In the genomic region with DNA sequence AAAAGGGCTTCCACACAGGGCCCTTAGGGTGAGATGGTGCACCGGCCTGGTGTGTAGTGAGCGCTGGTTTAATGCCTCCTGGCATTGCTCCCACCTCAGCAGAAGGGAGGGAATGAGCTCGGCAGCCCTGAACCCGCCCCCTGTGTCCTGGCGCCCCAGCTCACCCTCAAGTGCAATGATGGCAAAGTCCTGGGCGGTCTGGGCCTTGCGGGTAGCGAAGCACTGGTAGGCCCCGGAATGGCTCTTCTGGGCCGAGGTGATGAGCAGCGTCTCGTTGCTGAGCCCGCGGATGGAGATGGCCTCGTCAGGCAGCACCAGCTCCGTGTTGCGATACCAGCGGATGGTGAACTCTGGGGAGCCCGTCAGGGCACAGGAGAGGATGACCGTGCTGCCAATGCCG, we compare ENCODE assay signal across 22 cellular contexts.
A peak's percentile ranks its signal among the peaks of the same experiment; 100 is the strongest.
DNase-seq lines count a peak whose midpoint lies in the region; ATAC-seq and TF ChIP-seq lines count a peak whose summit lies in the region.
"Had no signal": no experiment of that assay in that cellular context is flagged by ENCODE, and none has a peak within 500 bp of the region (broad histone marks: within the 10 kb centered on the region; RNA-seq: fewer than 3 reads in every experiment).

No MANE protein-coding gene starts in this region.

- H3K23ac ChIP-seq in neuronal stem cell (ENCODE audit: low read depth, low read length, poor library complexity), result no peak overlapping the region

- H3K4me3 Mint-ChIP-seq in stimulated activated effector memory CD8-positive, alpha-beta T cell treated with anti-CD3 and anti-CD28 coated beads, Interleukin-12 subunit alpha, Interleukin-12 subunit beta, amount 100 ng/mL, for 72 hours, result no peak overlapping the region
- H3K4me3 Mint-ChIP-seq: B cell; CD4-positive, alpha-beta T cell; CD8-positive, alpha-beta T cell had no signal

- H3K27me3 ChIP-seq in neuronal stem cell (ENCODE audit: control insufficient read depth in 3 of 3, insufficient read depth in 3 of 3, low read depth in 1 of 3, low read length in 3 of 3), result peaks cover 0 to 20% (median 4%) of the 10 kb centered on the region in 3 experiments
- H3K27me3 ChIP-seq: BLaER1 treated with 17β-estradiol and CSF1 and Interleukin-3, amounts not matched to agents 10 nM and 100 nM had no signal

- no peaks in the 10 kb centered on the region for H3K9me3 Mint-ChIP-seq in stimulated activated effector memory CD8-positive, alpha-beta T cell treated with anti-CD3 and anti-CD28 coated beads, Interleukin-12 subunit alpha, Interleukin-12 subunit beta, amount 100 ng/mL, for 72 hours
- H3K9me3 Mint-ChIP-seq: CD4-positive, alpha-beta T cell; CD8-positive, alpha-beta T cell had no signal

- no peak overlapping the region for H2BK120ac ChIP-seq in neuronal stem cell (ENCODE audit: low read depth, low read length)

- no peak for ATAC-seq in stimulated activated effector memory CD8-positive, alpha-beta T cell treated with anti-CD3 and anti-CD28 coated beads, Interleukin-12 subunit alpha, Interleukin-12 subunit beta, amount 100 ng/mL, for 72 hours
- ATAC-seq: CD8-positive, alpha-beta T cell had no signal

- H3K18ac ChIP-seq in neuronal stem cell (ENCODE audit: low read length), result peak overlapping the region; percentile 27

- H3K4me3 ChIP-seq in neuronal stem cell (ENCODE audit: low read length in 2 of 2), result no peak overlapping the region
- H3K4me3 ChIP-seq: A549; BLaER1 treated with 17β-estradiol and CSF1 and Interleukin-3, amounts not matched to agents 10 nM and 100 nM; GM12878 had no signal

- H3K9ac ChIP-seq in neuronal stem cell (ENCODE audit: low read depth, low read length, poor library complexity), result no peak overlapping the region
- H3K9ac ChIP-seq: BLaER1 treated with 17β-estradiol and CSF1 and Interleukin-3, amounts not matched to agents 10 nM and 100 nM had no signal

- peaks cover 0 to 6% of the 10 kb centered on the region in 2 donors for H3K4me1 ChIP-seq in neuronal stem cell (ENCODE audit: control insufficient read depth in 2 of 2, insufficient read depth in 1 of 2, low read depth in 1 of 2, low read length in 2 of 2)
- H3K4me1 ChIP-seq: A549 had no signal

- peak; percentile 27 for DNase-seq in DMS 273 (lab: John Stamatoyannopoulos, UW; ENCODE audit: unreplicated experiment)
- no peak for DNase-seq in DMS 273 treated with DMSO at 0.1 percent for 48 hours (lab: John Stamatoyannopoulos, UW)
- DNase-seq in neuronal stem cell (ENCODE audit: low spot score), result no peak
- DNase-seq in stimulated activated effector memory CD8-positive, alpha-beta T cell treated with anti-CD3 and anti-CD28 coated beads, Interleukin-12 subunit alpha, Interleukin-12 subunit beta, amount 100 ng/mL, for 72 hours (ENCODE audit: low spot score in 2 of 2), result no peak
- no peak for DNase-seq in NCI-H748 treated with DMSO at 0.1 percent for 48 hours (lab: John Stamatoyannopoulos, UW)
- no peak for DNase-seq in SW 1271 (lab: John Stamatoyannopoulos, UW)
- DNase-seq: AML-193; Caco-2; Calu3; CD4-positive, alpha-beta T cell; CD8-positive, alpha-beta T cell; DMS79; DND-41; EL; GDM1 had no signal

- H4K91ac ChIP-seq in neuronal stem cell (ENCODE audit: low read depth, low read length, poor library complexity), result no peak overlapping the region

- H3K9me3 ChIP-seq in neuronal stem cell (replicated peaks in 1 of 2; ENCODE audit: control insufficient read depth in 2 of 2, insufficient read depth in 1 of 2, low read depth in 1 of 2, low read length in 2 of 2), result no peaks in the 10 kb centered on the region
- H3K9me3 ChIP-seq: A549; BLaER1 treated with 17β-estradiol and CSF1 and Interleukin-3, amounts not matched to agents 10 nM and 100 nM; Caco-2 had no signal

- no peaks in the 10 kb centered on the region for H3K36me3 Mint-ChIP-seq in stimulated activated effector memory CD8-positive, alpha-beta T cell treated with anti-CD3 and anti-CD28 coated beads, Interleukin-12 subunit alpha, Interleukin-12 subunit beta, amount 100 ng/mL, for 72 hours
- H3K36me3 Mint-ChIP-seq: CD8-positive, alpha-beta T cell had no signal

- no peaks in the 10 kb centered on the region for H3K4me1 Mint-ChIP-seq in stimulated activated effector memory CD8-positive, alpha-beta T cell treated with anti-CD3 and anti-CD28 coated beads, Interleukin-12 subunit alpha, Interleukin-12 subunit beta, amount 100 ng/mL, for 72 hours
- H3K4me1 Mint-ChIP-seq: B cell had no signal

- peak overlapping the region; percentile 89 for H2AK5ac ChIP-seq in neuronal stem cell (ENCODE audit: low read depth, low read length)

- no peak overlapping the region for H3K4me2 ChIP-seq in neuronal stem cell (ENCODE audit: insufficient read depth, low read length, poor library complexity, severe bottlenecking)
- H3K4me2 ChIP-seq: A549; BLaER1 treated with 17β-estradiol and CSF1 and Interleukin-3, amounts not matched to agents 10 nM and 100 nM had no signal

- no peaks in the 10 kb centered on the region for H3K79me1 ChIP-seq in neuronal stem cell (ENCODE audit: low read depth, low read length)

- H4K8ac ChIP-seq in neuronal stem cell (ENCODE audit: low read depth, low read length), result no peak overlapping the region

- H2BK5ac ChIP-seq in neuronal stem cell (ENCODE audit: low read length), result no peak overlapping the region

- peak overlapping the region; percentile 61 for H3K27ac Mint-ChIP-seq in stimulated activated effector memory CD8-positive, alpha-beta T cell treated with anti-CD3 and anti-CD28 coated beads, Interleukin-12 subunit alpha, Interleukin-12 subunit beta, amount 100 ng/mL, for 72 hours
- H3K27ac Mint-ChIP-seq: B cell; CD4-positive, alpha-beta T cell; CD8-positive, alpha-beta T cell had no signal

- H3K36me3 ChIP-seq in neuronal stem cell (replicated peaks in 1 of 2; ENCODE audit: control insufficient read depth in 2 of 2, insufficient read depth in 2 of 2, low read length in 2 of 2), result no peaks in the 10 kb centered on the region
- H3K36me3 ChIP-seq: BLaER1 treated with 17β-estradiol and CSF1 and Interleukin-3, amounts not matched to agents 10 nM and 100 nM had no signal

- H3K4ac ChIP-seq in neuronal stem cell (ENCODE audit: low read length), result no peak overlapping the region

- WGBS in neuronal stem cell (ENCODE audit: extremely low coverage in 2 of 2, insufficient read length in 2 of 2, insufficient replicate concordance in 1 of 2), 2 donors, result no CpG with 5 or more reads among the region's 21 CpGs

- no peak overlapping the region for H2BK12ac ChIP-seq in neuronal stem cell (ENCODE audit: low read length)

- no peak for TF ChIP-seq CTCF in VCaP (conservative IDR thresholded peaks at IDR 0.05)

- no peak overlapping the region for H2BK15ac ChIP-seq in neuronal stem cell (ENCODE audit: low read length)

- H2AFZ ChIP-seq in neuronal stem cell (ENCODE audit: low read length), result no peak overlapping the region

- peak overlapping the region; percentile 77; the same call in 1 of the 2 replicates for H3K27ac ChIP-seq in VCaP
- H3K27ac ChIP-seq in neuronal stem cell (replicated peaks; ENCODE audit: low read length), result no peak overlapping the region
- H3K27ac ChIP-seq: 22Rv1; A549; BLaER1 treated with 17β-estradiol and CSF1 and Interleukin-3, amounts not matched to agents 10 nM and 100 nM; C4-2B had no signal

- peak overlapping the region; percentile 92 for H3K14ac ChIP-seq in neuronal stem cell (ENCODE audit: low read length)
